ENCODE assay signal across 21 cellular contexts in genomic region chr7:152902870-152903860, GRCh38.
A peak's percentile ranks its signal among the peaks of the same experiment; 100 is the strongest.
DNase-seq lines count a peak whose midpoint lies in the region; ATAC-seq, FAIRE-seq and TF ChIP-seq lines count a peak whose summit lies in the region.
"Had no signal": no experiment of that assay in that cellular context is flagged by ENCODE, and none has a peak within 500 bp of the region (broad histone marks: within the 10 kb centered on the region; RNA-seq: fewer than 3 reads in every experiment).

No MANE protein-coding gene starts in this region.

- H3K9ac ChIP-seq in H1 (replicated peaks in 1 of 4; ENCODE audit: extremely low read depth in 1 of 4, low read depth in 3 of 4, low read length in 3 of 4) (no peak overlapping the region), neural progenitor cell (no peak overlapping the region)

- H3K4me1 ChIP-seq in H1 (replicated peaks in 1 of 4; ENCODE audit: control insufficient read depth in 3 of 4, insufficient read depth in 4 of 4, low read length in 3 of 4) (no peaks in the 10 kb centered on the region), neural progenitor cell (no peaks in the 10 kb centered on the region), prostate gland (replicated peaks) (no peaks in the 10 kb centered on the region)
- H3K4me1 ChIP-seq: HAP-1 had no signal

- WGBS in H1 (ENCODE audit: extremely low coverage in 1 of 2, insufficient coverage in 1 of 2, insufficient read length in 1 of 2, insufficient replicate concordance in 2 of 2, low coverage in 1 of 2, low lambda C conversion rate in 2 of 2, missing lambda C conversion rate in 1 of 2), 2 experiments, result 89% methylated on average over 48 of the region's 50 CpGs; no CpG with 5 or more reads in 1 of the 2 experiments
- WGBS in prostate gland, result 94% methylated on average over 50 of the region's 50 CpGs

- H2BK5ac ChIP-seq in H1 (ENCODE audit: low read depth, low read length), result no peak overlapping the region

- no peak overlapping the region for H3K23ac ChIP-seq in H1 (ENCODE audit: insufficient read length)

- H3K27ac ChIP-seq in H1 (ENCODE audit: low read depth, low read length), result no peak overlapping the region
- H3K27ac ChIP-seq in neural progenitor cell, result no peak overlapping the region
- no peak overlapping the region for H3K27ac ChIP-seq in prostate gland
- H3K27ac ChIP-seq: 22Rv1 had no signal

- TF ChIP-seq CTCF in H1 (IDR thresholded peaks at IDR 0.05; ENCODE audit: control extremely low read depth in 1 of 3, insufficient read depth in 1 of 3, low read depth in 1 of 3, low read length in 3 of 3) (no peak), neural progenitor cell (IDR thresholded peaks at IDR 0.05) (no peak), prostate gland (IDR thresholded peaks at IDR 0.05) (no peak)

- no peak for ATAC-seq in sciatic nerve
- no peak for ATAC-seq in GM19467 (IDR thresholded peaks at IDR 0.05; ENCODE audit: unreplicated experiment)
- ATAC-seq: CD8-positive, alpha-beta T cell had no signal

- H3K4me3 ChIP-seq in H1 (ENCODE audit: extremely low read depth in 1 of 4, insufficient read depth in 2 of 4, low read depth in 3 of 4, low read length in 4 of 4), result no peak overlapping the region
- no peak overlapping the region for H3K4me3 ChIP-seq in neural progenitor cell
- H3K4me3 ChIP-seq in prostate gland, result no peak overlapping the region
- H3K4me3 ChIP-seq: HAP-1 had no signal

- intact Hi-C loops in sciatic nerve (cut with DNase I), result no loop called here
- intact Hi-C loops in prostate gland (cut with DNase I), result no loop called here

- H2AFZ ChIP-seq in H1 (ENCODE audit: low read length) (no peak overlapping the region), neural progenitor cell (replicated peaks) (no peak overlapping the region)

- no peak overlapping the region for H3K56ac ChIP-seq in H1 (replicated peaks; ENCODE audit: insufficient read length, low read depth, low read length)

- CTCF ChIA-PET in H1 (lab: Charles Lee; ENCODE audit: partially characterized antibody), result interaction anchor here (0.8 to 1.0 kb wide), 2 partner anchors 11 to 467 kb away, joined by 3 read pairs; no protein-coding TSS in a partner anchor

- H4K5ac ChIP-seq in H1 (ENCODE audit: insufficient read length, low read depth, low read length), result no peak overlapping the region

- H3K27me3 ChIP-seq in H1 (replicated peaks in 1 of 4; ENCODE audit: control insufficient read depth in 3 of 4, extremely low read depth in 1 of 4, insufficient read depth in 3 of 4, low read length in 3 of 4) (no peaks in the 10 kb centered on the region), neural progenitor cell (no peaks in the 10 kb centered on the region), prostate gland (replicated peaks; ENCODE audit: insufficient read depth) (no peaks in the 10 kb centered on the region)

- H3K9me3 ChIP-seq in H1 (ENCODE audit: insufficient read depth in 2 of 2, low read depth in 1 of 2, low read length in 1 of 2) (no peaks in the 10 kb centered on the region), neural progenitor cell (ENCODE audit: low read depth) (no peaks in the 10 kb centered on the region), prostate gland (no peaks in the 10 kb centered on the region)
- H3K9me3 ChIP-seq: HAP-1 had no signal

- H3K4me2 ChIP-seq in H1 (ENCODE audit: insufficient read depth in 1 of 2, low read depth in 2 of 2, low read length in 2 of 2) (no peak overlapping the region), neural progenitor cell (no peak overlapping the region)

- H3K27ac Mint-ChIP-seq in neural progenitor cell, result no peak overlapping the region
- H3K27ac Mint-ChIP-seq: CD8-positive, alpha-beta T cell; HFFc6 had no signal

- peaks cover 14% of the 10 kb centered on the region for H3K4me1 Mint-ChIP-seq in neural progenitor cell
- H3K4me1 Mint-ChIP-seq: CD14-positive monocyte had no signal

- no peak overlapping the region for H4K91ac ChIP-seq in H1 (replicated peaks; ENCODE audit: insufficient read length, low read length)

- no peaks in the 10 kb centered on the region for H3K27me3 Mint-ChIP-seq in neural progenitor cell (ENCODE audit: insufficient read depth, low read depth)

- no peak overlapping the region for H2BK20ac ChIP-seq in H1 (ENCODE audit: low read length)

- H3K4ac ChIP-seq in H1 (replicated peaks; ENCODE audit: insufficient read length, low read depth, low read length), result no peak overlapping the region

- no peak overlapping the region for H3K14ac ChIP-seq in H1 (ENCODE audit: insufficient read length)

- no peaks in the 10 kb centered on the region for H3K79me2 ChIP-seq in H1 (ENCODE audit: control insufficient read depth in 1 of 2, insufficient read depth in 2 of 2, low read length in 2 of 2)
- no peaks in the 10 kb centered on the region for H3K79me2 ChIP-seq in neural progenitor cell (ENCODE audit: low read depth)

- no peak overlapping the region for H3K18ac ChIP-seq in H1 (ENCODE audit: extremely low read depth, low read length)

- H3K79me1 ChIP-seq in H1 (ENCODE audit: low read depth, low read length), result no peaks in the 10 kb centered on the region

- H4K8ac ChIP-seq in H1 (ENCODE audit: extremely low read depth, insufficient read depth, low read length), result no peak overlapping the region

- no peaks in the 10 kb centered on the region for H3K23me2 ChIP-seq in H1 (ENCODE audit: low read depth, low read length)

- POLR2A ChIA-PET in H1 (lab: Charles Lee; ENCODE audit: partially characterized antibody), result no interaction called here

- no peaks in the 10 kb centered on the region for H4K20me1 ChIP-seq in H1 (replicated peaks in 1 of 2; ENCODE audit: control insufficient read depth in 1 of 2, insufficient read depth in 2 of 2, low read length in 2 of 2)
- no peaks in the 10 kb centered on the region for H4K20me1 ChIP-seq in neural progenitor cell (ENCODE audit: low read depth)

- FAIRE-seq in H1 (lab: Jason Lieb, UNC), result no peak
- no peak for FAIRE-seq in GM19239 (lab: Jason Lieb, UNC)
- FAIRE-seq: D721Med, G401.6, GM12891 had no signal

- H2BK15ac ChIP-seq in H1 (ENCODE audit: low read length), result 0 out of 2 replicates have a peak overlapping the region, but pooled peaks have one; percentile 46

- H2BK120ac ChIP-seq in H1 (replicated peaks; ENCODE audit: low read depth, low read length), result no peak overlapping the region

- no peaks in the 10 kb centered on the region for H3F3A ChIP-seq in neural progenitor cell (ENCODE audit: low read depth)

- H3K36me3 ChIP-seq in H1 (ENCODE audit: control insufficient read depth in 2 of 4, insufficient read depth in 4 of 4, low read length in 3 of 4) (no peaks in the 10 kb centered on the region), neural progenitor cell (no peaks in the 10 kb centered on the region), prostate gland (no peaks in the 10 kb centered on the region)
- H3K36me3 ChIP-seq: HAP-1 had no signal

- no peak for TF ChIP-seq POLR2A in H1 (IDR thresholded peaks at IDR 0.05; ENCODE audit: control extremely low read depth in 1 of 2, low read depth in 2 of 2, low read length in 2 of 2)
- no peak for TF ChIP-seq POLR2A in prostate gland (IDR thresholded peaks at IDR 0.05)

- H3K4me3 Mint-ChIP-seq in neural progenitor cell, result peak overlapping the region; percentile 64
- H3K4me3 Mint-ChIP-seq: CD14-positive monocyte; CD8-positive, alpha-beta T cell; HFFc6 had no signal

- TF ChIP-seq RAD21 in H1 (IDR thresholded peaks at IDR 0.05 in 1 of 2, conservative IDR thresholded peaks at IDR 0.05 in 1 of 2; ENCODE audit: low read depth in 2 of 2, low read length in 2 of 2), result no peak

- no peak overlapping the region for H2BK12ac ChIP-seq in H1 (ENCODE audit: low read depth, low read length)

- no peaks in the 10 kb centered on the region for H3K9me3 Mint-ChIP-seq in neural progenitor cell
- H3K9me3 Mint-ChIP-seq: CD8-positive, alpha-beta T cell; HFFc6 had no signal

- no peak overlapping the region for H2AK5ac ChIP-seq in H1 (ENCODE audit: low read depth, low read length)

- no peaks in the 10 kb centered on the region for H3K36me3 Mint-ChIP-seq in neural progenitor cell
- H3K36me3 Mint-ChIP-seq: CD14-positive monocyte; CD8-positive, alpha-beta T cell had no signal

- DNase-seq in activated CD8-positive, alpha-beta memory T cell treated with anti-CD3 and anti-CD28 coated beads for 24 hours, result peak; percentile 24
- no peak for DNase-seq in activated CD8-positive, alpha-beta memory T cell treated with anti-CD3 and anti-CD28 coated beads, Interleukin-2, amount 50 U/mL, for 4 hours
- DNase-seq in H1 (ENCODE audit: low read depth in 1 of 2, low spot score in 2 of 2) (no peak), neural progenitor cell (ENCODE audit: low spot score) (no peak), sciatic nerve (ENCODE audit: low spot score) (peak; percentile 34), GM19239 (ENCODE audit: insufficient read length, low spot score) (no peak), prostate gland (ENCODE audit: low spot score) (no peak)
- DNase-seq: COR-L47, DMS153, DMS79 treated with DMSO at 0.1 percent for 48 hours, EL, GOT3, HFFc6 had no signal

- no peak for TF ChIP-seq EP300 in H1 (IDR thresholded peaks at IDR 0.05; ENCODE audit: borderline replicate concordance in 1 of 2, low read depth in 2 of 2, low read length in 2 of 2)

TF ChIP-seq in H1, 55 proteins besides CTCF, POLR2A, EP300 and RAD21:
- TF ChIP-seq TCF12 (IDR thresholded peaks at IDR 0.05; ENCODE audit: low read depth, low read length), result no peak
- TF ChIP-seq MAFK (IDR thresholded peaks at IDR 0.05; ENCODE audit: low read depth, low read length), result no peak
- no peak for TF ChIP-seq ATF3 (IDR thresholded peaks at IDR 0.05; ENCODE audit: insufficient read depth, low read depth, low read length)
- TF ChIP-seq RXRA (IDR thresholded peaks at IDR 0.05; ENCODE audit: insufficient read depth, low read depth, low read length), result no peak

Comparison
In these comparisons a context has a peak if more than half of its experiments do, and no peak if none do; other contexts are left out.
1. DNase-seq: peak in activated CD8-positive, alpha-beta memory T cell treated with anti-CD3 and anti-CD28 coated beads for 24 hours (single experiment) and sciatic nerve (single experiment); none in activated CD8-positive, alpha-beta memory T cell treated with anti-CD3 and anti-CD28 coated beads, Interleukin-2, amount 50 U/mL, for 4 hours (single experiment), H1 (0 of 2), neural progenitor cell (single experiment), GM19239 (single experiment) and prostate gland (single experiment).